9 cellular contexts compared by ENCODE assay signal in the genomic region with DNA sequence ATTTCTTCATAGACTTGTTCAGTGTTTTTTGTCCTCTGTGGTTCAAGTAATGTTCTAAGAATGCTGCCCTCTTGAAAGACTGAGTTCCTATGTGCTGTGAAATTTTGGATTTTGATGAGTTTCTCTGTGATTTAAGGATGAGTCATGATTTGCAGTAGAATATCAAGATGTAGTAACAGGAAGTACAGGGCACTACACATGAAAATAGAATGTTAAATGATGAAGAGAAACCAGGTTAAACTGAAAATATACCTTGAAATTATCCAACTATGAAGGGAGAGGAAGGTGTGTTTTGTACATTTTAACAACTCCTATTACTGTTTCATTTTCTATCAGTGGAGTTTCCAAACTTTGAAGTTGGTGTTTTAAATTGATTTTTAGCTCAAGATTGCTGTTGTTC. TPM values are rescaled to one million over a fixed set of nuclear protein-coding genes. Genes with fewer than 3 reads are reported as not detected.
DNase-seq lines count a peak whose midpoint lies in the region; ATAC-seq and TF ChIP-seq lines count a peak whose summit lies in the region.
"Had no signal": no experiment of that assay in that cellular context is flagged by ENCODE, and none has a peak within 500 bp of the region (broad histone marks: within the 10 kb centered on the region; RNA-seq: fewer than 3 reads in every experiment).

No MANE protein-coding gene starts in this region.

- H3K36me3 Mint-ChIP-seq in activated CD4-positive, alpha-beta T cell treated with anti-CD3 and anti-CD28 coated beads for 36 hours (ENCODE audit: low read depth): peaks cover 26% of the 10 kb centered on the region

- TF ChIP-seq EP300 in stomach (IDR thresholded peaks at IDR 0.05): no peak

- no peaks in the 10 kb centered on the region for H3K27me3 Mint-ChIP-seq in activated CD4-positive, alpha-beta T cell treated with anti-CD3 and anti-CD28 coated beads for 36 hours

- no peaks in the 10 kb centered on the region for H3K9me3 Mint-ChIP-seq in activated CD4-positive, alpha-beta T cell treated with anti-CD3 and anti-CD28 coated beads for 36 hours (ENCODE audit: low read depth)

- H3K9me3 ChIP-seq in RWPE2 (ENCODE audit: severe bottlenecking): no peaks in the 10 kb centered on the region
- H3K9me3 ChIP-seq in stomach: no peaks in the 10 kb centered on the region
- H3K9me3 ChIP-seq: BE2C had no signal

- POLR2A ChIA-PET in activated CD4-positive, alpha-beta T cell treated with anti-CD3 and anti-CD28 coated beads for 36 hours (lab: Charles Lee): interaction anchor here (0.6 to 1.0 kb wide), 6 partner anchors 10 to 303 kb away, joined by 3 to 8 read pairs (median 4); no protein-coding TSS in a partner anchor

- H3K36me3 ChIP-seq in RWPE2 (ENCODE audit: low read depth): peaks cover 32% of the 10 kb centered on the region
- H3K36me3 ChIP-seq in stomach: no peaks in the 10 kb centered on the region

- H3K4me3 ChIP-seq in RWPE2 (ENCODE audit: severe bottlenecking) (no peak overlapping the region), stomach (no peak overlapping the region)

- H3K4me1 Mint-ChIP-seq in activated CD4-positive, alpha-beta T cell treated with anti-CD3 and anti-CD28 coated beads for 36 hours: peaks cover 67% of the 10 kb centered on the region

- TF ChIP-seq CTCF in RWPE2 (IDR thresholded peaks at IDR 0.05; ENCODE audit: poor library complexity, severe bottlenecking): no peak
- no peak for TF ChIP-seq CTCF in stomach (IDR thresholded peaks at IDR 0.05)

- no peak for TF ChIP-seq POLR2A in stomach (IDR thresholded peaks at IDR 0.05)

- H3K27ac Mint-ChIP-seq in activated CD4-positive, alpha-beta T cell treated with anti-CD3 and anti-CD28 coated beads for 36 hours: peak overlapping the region; percentile 71

- no peak for DNase-seq in activated CD4-positive, alpha-beta T cell treated with anti-CD3 and anti-CD28 coated beads for 36 hours
- DNase-seq in activated CD4-positive, alpha-beta T cell treated with anti-CD3 and anti-CD28 coated beads, Interleukin-2, amount 50 U/mL, for 1 hour: no peak
- DNase-seq in RWPE2 (ENCODE audit: low spot score) (no peak), epithelial cell of prostate (ENCODE audit: low read depth, low spot score) (peak; percentile 85), stomach (no peak), DMS114 treated with DMSO at 0.1 percent for 48 hours (lab: John Stamatoyannopoulos, UW; ENCODE audit: unreplicated experiment) (no peak), NCI-H2196 treated with DMSO at 0.1 percent for 48 hours (lab: John Stamatoyannopoulos, UW; ENCODE audit: unreplicated experiment) (no peak)
- DNase-seq: BE2C had no signal

- intact Hi-C loops in activated CD4-positive, alpha-beta T cell treated with anti-CD3 and anti-CD28 coated beads for 36 hours (cut with DNase I, micrococcal nuclease): loop anchor here (1.0 to 10.0 kb wide), 9 partner anchors 22 to 708 kb away; a partner anchor contains a TSS
- intact Hi-C loops in stomach (cut with DNase I; ENCODE audit: low total_unique reads): no loop called here

- H3K4me1 ChIP-seq in RWPE2 (ENCODE audit: insufficient read depth, poor library complexity, severe bottlenecking): peaks cover 40% of the 10 kb centered on the region
- H3K4me1 ChIP-seq in stomach: peaks cover 9 to 41% (median 31%) of the 10 kb centered on the region in 4 donors

- H3K27ac ChIP-seq in RWPE2 (ENCODE audit: poor library complexity, severe bottlenecking) (peak overlapping the region; percentile 98), epithelial cell of prostate (peak overlapping the region; percentile 99), stomach (peak overlapping the region in 4 of 5 donors; percentile 34 to 91 (median 72))

- CTCF ChIA-PET in activated CD4-positive, alpha-beta T cell treated with anti-CD3 and anti-CD28 coated beads for 36 hours (lab: Charles Lee): interaction anchor here (0.7 to 5.9 kb wide), 6 partner anchors 14 to 318 kb away, joined by 3 to 80 read pairs (median 6); no protein-coding TSS in a partner anchor

- peak overlapping the region; percentile 21 for H3K4me3 Mint-ChIP-seq in activated CD4-positive, alpha-beta T cell treated with anti-CD3 and anti-CD28 coated beads for 36 hours

- no peaks in the 10 kb centered on the region for H3K27me3 ChIP-seq in RWPE2 (ENCODE audit: insufficient read depth, poor library complexity, severe bottlenecking)
- H3K27me3 ChIP-seq in stomach: no peaks in the 10 kb centered on the region
- H3K27me3 ChIP-seq: BE2C had no signal

- ATAC-seq in activated CD4-positive, alpha-beta T cell treated with anti-CD3 and anti-CD28 coated beads for 36 hours: peak; percentile 48
- ATAC-seq in RWPE2 (ENCODE audit: low read depth): peak; percentile 55
- ATAC-seq in GM19395 (IDR thresholded peaks at IDR 0.05; ENCODE audit: unreplicated experiment): no peak

RNA-seq across cellular contexts. Expression of a gene that starts 4.8 kb away (rescaled TPM):
- total RNA-seq in activated CD4-positive, alpha-beta T cell treated with anti-CD3 and anti-CD28 coated beads for 36 hours: 10 to 100 TPM; 17.0 to 17.4 TPM
- total RNA-seq in stomach: 10 to 100 TPM in 3 of 5 donors, 1 to 10 TPM in 2; 2.2 to 21.7 (median 17.5) TPM
- polyA plus RNA-seq in stomach: 10 to 100 TPM in 2 of 3 donors, 1 to 10 TPM in 1; 8.0 to 13.3 (median 12.2) TPM
